29 cellular contexts compared by ENCODE assay signal in genomic region chr18:48113691-48114090, GRCh38.
"Had no signal": no experiment of that assay in that cellular context is flagged by ENCODE, and none has a peak within 500 bp of the region (broad histone marks: within the 10 kb centered on the region; RNA-seq: fewer than 3 reads in every experiment).

No MANE protein-coding gene starts in this region.

- H3K4me1 ChIP-seq: ascending aorta, breast epithelium, esophagus muscularis mucosa, foreskin keratinocyte, gastrocnemius medialis had no signal

- H3K27me3 ChIP-seq: ascending aorta, breast epithelium, cardiac muscle cell, dorsolateral prefrontal cortex, esophagus muscularis mucosa, gastrocnemius medialis had no signal

- H3K4me3 Mint-ChIP-seq: activated CD4-positive, alpha-beta memory T cell treated with anti-CD3 and anti-CD28 coated beads, Interleukin-2, amount 10 ng/mL, durations not matched to agents 7 days and 5 days; activated CD4-positive, alpha-beta T cell treated with anti-CD3 and anti-CD28 coated beads, Interleukin-2, amount 10 ng/mL, durations not matched to agents 7 days and 5 days; activated naive CD4-positive, alpha-beta T cell treated with anti-CD3 and anti-CD28 coated beads, Interleukin-2, amount 10 ng/mL, durations not matched to agents 7 days and 5 days; activated naive CD8-positive, alpha-beta T cell treated with anti-CD3 and anti-CD28 coated beads, Interleukin-2, amount 10 ng/mL, durations not matched to agents 7 days and 5 days; activated T-cell treated with anti-CD3 and anti-CD28 coated beads, Interleukin-2, amount 50 U/mL, for 24 hours; activated T-cell treated with anti-CD3 and anti-CD28 coated beads, Interleukin-2, amount 50 U/mL, for 72 hours; brain; dendritic cell treated with granulocyte-macrophage colony-stimulating factor and Interleukin-4, amounts not matched to agents 40 ng/mL and 50 ng/mL, for 4 days; endodermal cell had no signal

- H3K4me3 ChIP-seq: ascending aorta, breast epithelium, cardiac muscle cell, coronary artery, dorsolateral prefrontal cortex, esophagus muscularis mucosa, gastrocnemius medialis had no signal

- H3K27ac Mint-ChIP-seq: activated CD4-positive, alpha-beta memory T cell treated with anti-CD3 and anti-CD28 coated beads, Interleukin-2, amount 10 ng/mL, durations not matched to agents 7 days and 5 days; activated CD4-positive, alpha-beta T cell treated with anti-CD3 and anti-CD28 coated beads, Interleukin-2, amount 10 ng/mL, durations not matched to agents 7 days and 5 days; activated naive CD4-positive, alpha-beta T cell treated with anti-CD3 and anti-CD28 coated beads, Interleukin-2, amount 10 ng/mL, durations not matched to agents 7 days and 5 days; activated naive CD8-positive, alpha-beta T cell treated with anti-CD3 and anti-CD28 coated beads, Interleukin-2, amount 10 ng/mL, durations not matched to agents 7 days and 5 days; activated T-cell treated with anti-CD3 and anti-CD28 coated beads, Interleukin-2, amount 50 U/mL, for 24 hours; activated T-cell treated with anti-CD3 and anti-CD28 coated beads, Interleukin-2, amount 50 U/mL, for 72 hours; brain; dendritic cell treated with granulocyte-macrophage colony-stimulating factor and Interleukin-4, amounts not matched to agents 40 ng/mL and 50 ng/mL, for 4 days; endodermal cell had no signal

- H3K36me3 ChIP-seq: ascending aorta, breast epithelium, cardiac muscle cell, esophagus muscularis mucosa, gastrocnemius medialis had no signal

- H3K36me3 Mint-ChIP-seq: activated naive CD4-positive, alpha-beta T cell treated with anti-CD3 and anti-CD28 coated beads, Interleukin-2, amount 10 ng/mL, durations not matched to agents 7 days and 5 days; activated naive CD4-positive, alpha-beta T cell treated with anti-CD3 and anti-CD28 coated beads, Interleukin-2, amount 50 U/mL, for 72 hours; activated naive CD8-positive, alpha-beta T cell treated with anti-CD3 and anti-CD28 coated beads, Interleukin-2, amount 10 ng/mL, durations not matched to agents 7 days and 5 days; brain had no signal

- DNase-seq: activated CD4-positive, alpha-beta memory T cell treated with anti-CD3 and anti-CD28 coated beads, Interleukin-2, amount 10 ng/mL, durations not matched to agents 7 days and 5 days; activated CD4-positive, alpha-beta T cell treated with anti-CD3 and anti-CD28 coated beads for 1 hour; activated CD4-positive, alpha-beta T cell treated with anti-CD3 and anti-CD28 coated beads for 4 hours; activated CD4-positive, alpha-beta T cell treated with anti-CD3 and anti-CD28 coated beads, Interleukin-2, amount 10 ng/mL, durations not matched to agents 7 days and 5 days; activated CD4-positive, alpha-beta T cell treated with anti-CD3 and anti-CD28 coated beads, Interleukin-2, amount 50 U/mL, for 4 hours; activated CD8-positive, alpha-beta memory T cell treated with anti-CD3 and anti-CD28 coated beads, Interleukin-2, amount 50 U/mL, for 48 hours; activated gamma-delta T cell; activated naive CD4-positive, alpha-beta T cell; activated naive CD4-positive, alpha-beta T cell treated with anti-CD3 and anti-CD28 coated beads, Interleukin-2, amount 10 ng/mL, durations not matched to agents 7 days and 5 days; activated naive CD8-positive, alpha-beta T cell treated with anti-CD3 and anti-CD28 coated beads, Interleukin-2, amount 10 ng/mL, durations not matched to agents 7 days and 5 days; activated T-cell treated with anti-CD3 and anti-CD28 coated beads for 4 hours; activated T-cell treated with anti-CD3 and anti-CD28 coated beads, Interleukin-2, amount 50 U/mL, for 24 hours; activated T-cell treated with anti-CD3 and anti-CD28 coated beads, Interleukin-2, amount 50 U/mL, for 72 hours; central memory CD4-positive, alpha-beta T cell; dorsolateral prefrontal cortex; effector memory CD4-positive, alpha-beta T cell; endodermal cell; erythroblast; foreskin keratinocyte; gastrocnemius medialis; T-helper 2 cell had no signal

- ATAC-seq: activated naive CD4-positive, alpha-beta T cell treated with anti-CD3 and anti-CD28 coated beads, Interleukin-2, amount 50 U/mL, for 72 hours; activated T-cell treated with anti-CD3 and anti-CD28 coated beads, Interleukin-2, amount 50 U/mL, for 72 hours; foreskin keratinocyte; gastrocnemius medialis had no signal

- H3K9me3 Mint-ChIP-seq: activated CD4-positive, alpha-beta memory T cell treated with anti-CD3 and anti-CD28 coated beads, Interleukin-2, amount 10 ng/mL, durations not matched to agents 7 days and 5 days; activated CD4-positive, alpha-beta T cell treated with anti-CD3 and anti-CD28 coated beads, Interleukin-2, amount 10 ng/mL, durations not matched to agents 7 days and 5 days; activated naive CD4-positive, alpha-beta T cell treated with anti-CD3 and anti-CD28 coated beads, Interleukin-2, amount 10 ng/mL, durations not matched to agents 7 days and 5 days; activated naive CD4-positive, alpha-beta T cell treated with anti-CD3 and anti-CD28 coated beads, Interleukin-2, amount 50 U/mL, for 72 hours; activated naive CD8-positive, alpha-beta T cell treated with anti-CD3 and anti-CD28 coated beads, Interleukin-2, amount 10 ng/mL, durations not matched to agents 7 days and 5 days; activated T-cell treated with anti-CD3 and anti-CD28 coated beads, Interleukin-2, amount 50 U/mL, for 24 hours; activated T-cell treated with anti-CD3 and anti-CD28 coated beads, Interleukin-2, amount 50 U/mL, for 72 hours; dendritic cell treated with granulocyte-macrophage colony-stimulating factor and Interleukin-4, amounts not matched to agents 40 ng/mL and 50 ng/mL, for 4 days; endodermal cell had no signal

- H3K4me1 Mint-ChIP-seq: activated CD4-positive, alpha-beta T cell treated with anti-CD3 and anti-CD28 coated beads, Interleukin-2, amount 10 ng/mL, durations not matched to agents 7 days and 5 days; activated naive CD4-positive, alpha-beta T cell treated with anti-CD3 and anti-CD28 coated beads, Interleukin-2, amount 10 ng/mL, durations not matched to agents 7 days and 5 days; activated naive CD8-positive, alpha-beta T cell treated with anti-CD3 and anti-CD28 coated beads, Interleukin-2, amount 10 ng/mL, durations not matched to agents 7 days and 5 days had no signal

- H3K27ac ChIP-seq: ascending aorta, breast epithelium, cardiac muscle cell, coronary artery, dorsolateral prefrontal cortex, esophagus muscularis mucosa, foreskin keratinocyte, gastrocnemius medialis had no signal

- H3K9me3 ChIP-seq: ascending aorta, breast epithelium, esophagus muscularis mucosa, gastrocnemius medialis had no signal
